ENCODE assay signal across 8 cellular contexts in genomic region chr3:111667621-111668239, GRCh38. TPM values are rescaled to one million over a fixed set of nuclear protein-coding genes. Genes with fewer than 3 reads are reported as not detected.
DNase-seq lines count a peak whose midpoint lies in the region; ATAC-seq and TF ChIP-seq lines count a peak whose summit lies in the region.
"Had no signal": no experiment of that assay in that cellular context is flagged by ENCODE, and none has a peak within 500 bp of the region (broad histone marks: within the 10 kb centered on the region; RNA-seq: fewer than 3 reads in every experiment).

No MANE protein-coding gene starts in this region.

- H3K4me1 ChIP-seq in osteoblast (ENCODE audit: insufficient read depth, low read length): peaks cover 30% of the 10 kb centered on the region
- H3K4me1 ChIP-seq: uterus had no signal

- H3K79me2 ChIP-seq in osteoblast (ENCODE audit: insufficient read depth, low read length): no peaks in the 10 kb centered on the region

- H2AFZ ChIP-seq in osteoblast (ENCODE audit: low read length): peak overlapping the region; percentile 53

- DNase-seq in T-helper 2 cell treated with Interferon-gamma antibody and Interleukin-4, amounts not matched to agents 5 μg/mL and 100 μg/mL, for 36 hours (ENCODE audit: low spot score): peak; percentile 82
- peak; percentile 47 to 48 for DNase-seq in cardiac fibroblast (ENCODE audit: low read depth in 2 of 2)
- peak; percentile 34 for DNase-seq in osteoblast (ENCODE audit: insufficient read length, low spot score, missing footprints)
- no peak for DNase-seq in NCI-H128 (lab: John Stamatoyannopoulos, UW; ENCODE audit: unreplicated experiment)
- no peak for DNase-seq in LoVo (ENCODE audit: low spot score)

- peak overlapping the region; percentile 11 for H3K27ac ChIP-seq in osteoblast (ENCODE audit: low read depth, low read length)

- peaks cover 52% of the 10 kb centered on the region for H3K36me3 Mint-ChIP-seq in T-helper 2 cell treated with Interferon-gamma antibody and Interleukin-4, amounts not matched to agents 5 μg/mL and 100 μg/mL, for 36 hours (ENCODE audit: low read depth)

- ATAC-seq in GM19328 (IDR thresholded peaks at IDR 0.05; ENCODE audit: unreplicated experiment) (peak; percentile 98), HG03135 (IDR thresholded peaks at IDR 0.05; ENCODE audit: unreplicated experiment) (peak; percentile 99)

- no peak for TF ChIP-seq CTCF in cardiac fibroblast (IDR thresholded peaks at IDR 0.05; ENCODE audit: low read depth, low read length)
- TF ChIP-seq CTCF in osteoblast (IDR thresholded peaks at IDR 0.05; ENCODE audit: extremely low read depth, low read depth, low read length): no peak

- H3K9me3 ChIP-seq in osteoblast (ENCODE audit: low read depth, low read length): no peaks in the 10 kb centered on the region
- H3K9me3 ChIP-seq: uterus had no signal

- peak overlapping the region; percentile 95 for H3K27ac Mint-ChIP-seq in T-helper 2 cell treated with Interferon-gamma antibody and Interleukin-4, amounts not matched to agents 5 μg/mL and 100 μg/mL, for 36 hours

- no peak overlapping the region for H3K4me3 ChIP-seq in cardiac fibroblast (replicated peaks in 1 of 2; ENCODE audit: low read depth in 2 of 2, low read length in 2 of 2)
- no peak overlapping the region for H3K4me3 ChIP-seq in osteoblast (ENCODE audit: insufficient read depth, low read length)
- H3K4me3 ChIP-seq: uterus had no signal

- H3K36me3 ChIP-seq in osteoblast (ENCODE audit: insufficient read depth, low read length): no peaks in the 10 kb centered on the region
- H3K36me3 ChIP-seq: uterus had no signal

- H4K20me1 ChIP-seq in osteoblast (ENCODE audit: insufficient read depth, low read length): no peaks in the 10 kb centered on the region

- H3K4me3 Mint-ChIP-seq in T-helper 2 cell treated with Interferon-gamma antibody and Interleukin-4, amounts not matched to agents 5 μg/mL and 100 μg/mL, for 36 hours: peak overlapping the region; percentile 70

- no peaks in the 10 kb centered on the region for H3K27me3 ChIP-seq in osteoblast (ENCODE audit: insufficient read depth, low read length)
- H3K27me3 ChIP-seq: uterus had no signal

- peak overlapping the region; percentile 49 for H3K4me2 ChIP-seq in osteoblast (ENCODE audit: insufficient read depth, low read length)

- peaks cover 53% of the 10 kb centered on the region for H3K4me1 Mint-ChIP-seq in T-helper 2 cell treated with Interferon-gamma antibody and Interleukin-4, amounts not matched to agents 5 μg/mL and 100 μg/mL, for 36 hours (ENCODE audit: low read depth)

- H3K9me3 Mint-ChIP-seq in T-helper 2 cell treated with Interferon-gamma antibody and Interleukin-4, amounts not matched to agents 5 μg/mL and 100 μg/mL, for 36 hours: peaks cover 31% of the 10 kb centered on the region

- H3K27me3 Mint-ChIP-seq in T-helper 2 cell treated with Interferon-gamma antibody and Interleukin-4, amounts not matched to agents 5 μg/mL and 100 μg/mL, for 36 hours (ENCODE audit: low read depth): no peaks in the 10 kb centered on the region

RNA-seq across cellular contexts. Expression of gene PLCXD2, which starts 6.7 kb away (rescaled TPM):
- total RNA-seq in osteoblast: 0.72 and 1.5 TPM in 2 replicates

Comparison
In these comparisons a context has a peak if more than half of its experiments do, and no peak if none do; other contexts are left out.
1. DNase-seq: peak in T-helper 2 cell treated with Interferon-gamma antibody and Interleukin-4, amounts not matched to agents 5 μg/mL and 100 μg/mL, for 36 hours (single experiment), cardiac fibroblast (2 of 2) and osteoblast (single experiment); none in NCI-H128 (single experiment) and LoVo (single experiment).